In the genomic region with DNA sequence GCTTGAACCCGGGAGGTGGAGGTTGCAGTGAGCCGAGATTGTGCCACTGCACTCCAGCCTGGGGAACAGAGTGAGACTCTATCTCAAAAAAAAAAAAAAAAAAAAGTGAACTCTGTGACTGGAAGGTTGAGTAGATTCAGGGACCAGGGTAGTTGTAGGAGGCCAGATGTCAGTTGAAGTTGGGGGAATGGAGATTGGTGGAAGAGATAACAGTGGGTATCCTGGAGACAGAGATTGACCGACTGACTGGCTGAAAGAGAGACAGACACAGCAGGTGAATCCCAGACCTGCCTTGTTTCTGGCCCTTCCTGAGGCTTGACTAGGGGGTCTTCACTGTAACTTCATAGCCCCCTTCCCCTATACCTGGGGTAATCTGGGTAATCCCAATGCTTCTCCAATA, we compare ENCODE assay signal across 19 cellular contexts. TPM values are rescaled to one million over a fixed set of nuclear protein-coding genes. Genes with fewer than 3 reads are reported as not detected.
DNase-seq lines count a peak whose midpoint lies in the region; ATAC-seq and TF ChIP-seq lines count a peak whose summit lies in the region.
"Had no signal": no experiment of that assay in that cellular context is flagged by ENCODE, and none has a peak within 500 bp of the region (broad histone marks: within the 10 kb centered on the region; RNA-seq: fewer than 3 reads in every experiment).

No MANE protein-coding gene starts in this region.

- TF ChIP-seq EP300 in SK-N-SH (IDR thresholded peaks at IDR 0.05; ENCODE audit: borderline replicate concordance in 1 of 2, low read depth in 1 of 2, low read length in 1 of 2) = no peak

- POLR2A ChIA-PET in SK-N-SH (lab: Yijun Ruan, JAX) = no interaction called here

- no peak overlapping the region for H3K27ac ChIP-seq in SK-N-SH (ENCODE audit: low read depth in 2 of 2, low read length in 1 of 2)
- H3K27ac ChIP-seq in Karpas-422 (ENCODE audit: low read length) = 0 out of 2 replicates have a peak overlapping the region, but pooled peaks have one; percentile 65
- H3K27ac ChIP-seq: 22Rv1, C4-2B had no signal

- TF ChIP-seq RAD21 in SK-N-SH (IDR thresholded peaks at IDR 0.05; ENCODE audit: low read length) = no peak

- H4K20me1 ChIP-seq in SK-N-SH (ENCODE audit: insufficient read depth) = no peaks in the 10 kb centered on the region
- no peaks in the 10 kb centered on the region for H4K20me1 ChIP-seq in Karpas-422 (ENCODE audit: insufficient read depth, low read depth, low read length)

- 85% methylated on average over 3 of the region's 3 CpGs for WGBS in SK-N-SH (ENCODE audit: low lambda C conversion rate)

- H3K9me3 ChIP-seq in SK-N-SH = no peaks in the 10 kb centered on the region
- H3K9me3 ChIP-seq in Karpas-422 (ENCODE audit: low read length) = no peaks in the 10 kb centered on the region
- H3K9me3 ChIP-seq in T-helper 17 cell (ENCODE audit: control insufficient read depth, low read length, poor library complexity, severe bottlenecking) = peaks cover 3% of the 10 kb centered on the region
- H3K9me3 ChIP-seq: A549, Caco-2 had no signal

- no peak overlapping the region for H3K4me3 ChIP-seq in SK-N-SH (ENCODE audit: low read depth in 2 of 2, low read length in 1 of 2)
- H3K4me3 ChIP-seq in Karpas-422 (ENCODE audit: low read length) = no peak overlapping the region; the same call in 1 of the 2 replicates
- H3K4me3 ChIP-seq: A549 had no signal

- CTCF ChIA-PET in SK-N-SH (lab: Yijun Ruan, JAX) = interaction anchor here (1.1 to 4.7 kb wide), 9 partner anchors 9 to 358 kb away, joined by 3 to 73 read pairs (median 23); no protein-coding TSS in a partner anchor

- ATAC-seq in SK-N-SH treated with all-trans-retinoic acid at 6 μM for 48 hours = no peak
- no peak for ATAC-seq in T-helper 17 cell
- ATAC-seq in stimulated activated naive B cell treated with anti-CD40 and anti-IgM and Interleukin-4, amounts not matched to agents 10 μg/mL and 1 μg/mL and 100 μg/mL, for 72 hours (replicated peaks) = no peak
- ATAC-seq: A549 had no signal

- no peaks in the 10 kb centered on the region for H3K9me3 Mint-ChIP-seq in stimulated activated naive B cell treated with anti-CD40 and anti-IgM and Interleukin-4, amounts not matched to agents 10 μg/mL and 1 μg/mL and 100 μg/mL, for 72 hours
- peaks cover 5% of the 10 kb centered on the region for H3K9me3 Mint-ChIP-seq in glutamatergic neuron (ENCODE audit: unreplicated experiment)
- H3K9me3 Mint-ChIP-seq: CD4-positive, alpha-beta T cell had no signal

- no peaks in the 10 kb centered on the region for H3K9me2 ChIP-seq in SK-N-SH
- H3K9me2 ChIP-seq in Karpas-422 (replicated peaks; ENCODE audit: insufficient read depth, low read length) = no peaks in the 10 kb centered on the region

- no peak for TF ChIP-seq CTCF in SK-N-SH (IDR thresholded peaks at IDR 0.05)
- no peak for TF ChIP-seq CTCF in glutamatergic neuron (IDR thresholded peaks at IDR 0.05; ENCODE audit: partially characterized antibody, unreplicated experiment)

- H3K4me3 Mint-ChIP-seq in T-helper 17 cell (peak overlapping the region; percentile 15), glutamatergic neuron (ENCODE audit: unreplicated experiment) (no peak overlapping the region)
- H3K4me3 Mint-ChIP-seq in stimulated activated naive B cell treated with anti-CD40 and anti-IgM and Interleukin-4, amounts not matched to agents 10 μg/mL and 1 μg/mL and 100 μg/mL, for 72 hours = no peak overlapping the region
- H3K4me3 Mint-ChIP-seq: CD4-positive, alpha-beta T cell; H9 had no signal

- H3K27me3 Mint-ChIP-seq in T-helper 17 cell = peaks cover 36% of the 10 kb centered on the region
- peaks cover 7 to 10% of the 10 kb centered on the region in 2 donors for H3K27me3 Mint-ChIP-seq in stimulated activated naive B cell treated with anti-CD40 and anti-IgM and Interleukin-4, amounts not matched to agents 10 μg/mL and 1 μg/mL and 100 μg/mL, for 72 hours
- H3K27me3 Mint-ChIP-seq in glutamatergic neuron (ENCODE audit: unreplicated experiment) = peaks cover 2% of the 10 kb centered on the region

- H3K4me2 ChIP-seq in SK-N-SH (no peak overlapping the region), Karpas-422 (ENCODE audit: low read depth, low read length, poor library complexity, severe bottlenecking) (peak overlapping the region; percentile 69)
- H3K4me2 ChIP-seq: A549 had no signal

- H3K36me3 ChIP-seq in SK-N-SH (replicated peaks in 1 of 2; ENCODE audit: control insufficient read depth in 1 of 2, insufficient read depth in 2 of 2, low read length in 1 of 2) (no peaks in the 10 kb centered on the region), Karpas-422 (ENCODE audit: insufficient read depth, low read length) (no peaks in the 10 kb centered on the region)

- H3F3A ChIP-seq in SK-N-SH (replicated peaks; ENCODE audit: insufficient read depth) = no peaks in the 10 kb centered on the region

- H3K9ac ChIP-seq in SK-N-SH = no peak overlapping the region
- no peak overlapping the region for H3K9ac ChIP-seq in Karpas-422 (ENCODE audit: low read length)

- H3K27ac Mint-ChIP-seq in T-helper 17 cell (no peak overlapping the region), glutamatergic neuron (ENCODE audit: unreplicated experiment) (no peak overlapping the region)
- peak overlapping the region; percentile 27 for H3K27ac Mint-ChIP-seq in stimulated activated naive B cell treated with anti-CD40 and anti-IgM and Interleukin-4, amounts not matched to agents 10 μg/mL and 1 μg/mL and 100 μg/mL, for 72 hours
- H3K27ac Mint-ChIP-seq: CD4-positive, alpha-beta T cell; H9 had no signal

- no peaks in the 10 kb centered on the region for H3K27me3 ChIP-seq in SK-N-SH (ENCODE audit: insufficient read depth)
- H3K27me3 ChIP-seq in Karpas-422 (ENCODE audit: low read length) = no peaks in the 10 kb centered on the region

- DNase-seq in SK-N-SH (peak; percentile 37), Karpas-422 (no peak), T-helper 17 cell (no peak), glutamatergic neuron (no peak), GDM1 (lab: John Stamatoyannopoulos, UW) (no peak)
- DNase-seq in stimulated activated naive B cell treated with anti-CD40 and anti-IgM and Interleukin-4, amounts not matched to agents 10 μg/mL and 1 μg/mL and 100 μg/mL, for 72 hours = no peak
- DNase-seq: AML-193; Caco-2; CD4-positive, alpha-beta T cell; GF-D8; H9; IMR-90 had no signal

- H3K79me2 ChIP-seq in SK-N-SH (ENCODE audit: insufficient read depth) = no peaks in the 10 kb centered on the region
- H3K79me2 ChIP-seq in Karpas-422 (ENCODE audit: low read length) = no peaks in the 10 kb centered on the region

- H2AFZ ChIP-seq in SK-N-SH (ENCODE audit: low read depth) = no peak overlapping the region
- H2AFZ ChIP-seq in Karpas-422 (ENCODE audit: low read length) = no peak overlapping the region

- H3K4me1 ChIP-seq in SK-N-SH (ENCODE audit: control insufficient read depth in 1 of 2, insufficient read depth in 2 of 2, low read depth in 1 of 2, low read length in 1 of 2) (peaks cover 0 to 6% of the 10 kb centered on the region in 2 experiments; a peak in 1 of 4 replicates), Karpas-422 (ENCODE audit: low read length) (peaks cover 50% of the 10 kb centered on the region)

- H3K36me3 Mint-ChIP-seq in T-helper 17 cell (ENCODE audit: low read depth) (no peaks in the 10 kb centered on the region), glutamatergic neuron (ENCODE audit: unreplicated experiment) (no peaks in the 10 kb centered on the region)
- no peaks in the 10 kb centered on the region for H3K36me3 Mint-ChIP-seq in stimulated activated naive B cell treated with anti-CD40 and anti-IgM and Interleukin-4, amounts not matched to agents 10 μg/mL and 1 μg/mL and 100 μg/mL, for 72 hours

- H3K4me1 Mint-ChIP-seq in T-helper 17 cell (peaks cover 5% of the 10 kb centered on the region), glutamatergic neuron (ENCODE audit: low read depth, unreplicated experiment) (peaks cover 8% of the 10 kb centered on the region)
- peaks cover 32 to 49% of the 10 kb centered on the region in 2 donors for H3K4me1 Mint-ChIP-seq in stimulated activated naive B cell treated with anti-CD40 and anti-IgM and Interleukin-4, amounts not matched to agents 10 μg/mL and 1 μg/mL and 100 μg/mL, for 72 hours

TF ChIP-seq in SK-N-SH, 30 proteins besides CTCF, POLR2A, EP300 and RAD21:
- TF ChIP-seq ELF1 (IDR thresholded peaks at IDR 0.05) = no peak
- TF ChIP-seq, protein P1, sequence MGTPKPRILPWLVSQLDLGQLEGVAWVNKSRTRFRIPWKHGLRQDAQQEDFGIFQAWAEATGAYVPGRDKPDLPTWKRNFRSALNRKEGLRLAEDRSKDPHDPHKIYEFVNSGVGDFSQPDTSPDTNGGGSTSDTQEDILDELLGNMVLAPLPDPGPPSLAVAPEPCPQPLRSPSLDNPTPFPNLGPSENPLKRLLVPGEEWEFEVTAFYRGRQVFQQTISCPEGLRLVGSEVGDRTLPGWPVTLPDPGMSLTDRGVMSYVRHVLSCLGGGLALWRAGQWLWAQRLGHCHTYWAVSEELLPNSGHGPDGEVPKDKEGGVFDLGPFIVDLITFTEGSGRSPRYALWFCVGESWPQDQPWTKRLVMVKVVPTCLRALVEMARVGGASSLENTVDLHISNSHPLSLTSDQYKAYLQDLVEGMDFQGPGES (IDR thresholded peaks at IDR 0.05; ENCODE audit: low read depth, low read length) = no peak
TF ChIP-seq in SK-N-SH: peak in this region for 0.

TF ChIP-seq in SK-N-SH treated with all-trans-retinoic acid at 6 μM for 48 hours, 23 proteins besides CTCF, POLR2A, EP300 and RAD21:
- no peak for TF ChIP-seq GLIS3 (CRISPR knock-in tag; IDR thresholded peaks at IDR 0.05)
- no peak for TF ChIP-seq TCF4 (CRISPR knock-in tag; IDR thresholded peaks at IDR 0.05; ENCODE audit: borderline replicate concordance)
- no peak for TF ChIP-seq ZC3H10 (CRISPR knock-in tag; IDR thresholded peaks at IDR 0.05)
- TF ChIP-seq ZNF565 (CRISPR knock-in tag; conservative IDR thresholded peaks at IDR 0.05; ENCODE audit: low read depth) = no peak
- TF ChIP-seq CSDC2 (CRISPR knock-in tag; IDR thresholded peaks at IDR 0.05) = no peak
- no peak for TF ChIP-seq OSR1 (CRISPR knock-in tag; IDR thresholded peaks at IDR 0.05)

RNA-seq across cellular contexts. Expression of gene RNU6-1, which starts 22.1 kb away (rescaled TPM):
- polyA plus RNA-seq in SK-N-SH (2012; rRNA removed) = not detected in 2 replicates
- not detected in 2 replicates for polyA plus RNA-seq in SK-N-SH (2012; cell fraction: cytosol; rRNA removed)
- not detected in 2 replicates for polyA plus RNA-seq in SK-N-SH (2012; cell fraction: nucleus; rRNA removed)
- not detected in 2 replicates for total RNA-seq in Karpas-422 (2014; rRNA removed; shearing (Covaris generic); ENCODE audit: low replicate concordance)
- total RNA-seq in T-helper 17 cell (not detected), glutamatergic neuron (ENCODE audit: unreplicated experiment) (not detected)
- total RNA-seq: Caco-2; CD4-positive, alpha-beta T cell; Daoy; H1; H9; IMR-90 had no signal
- polyA plus RNA-seq: A549, BJ, H1, IMR-90 had no signal

RNA-seq across cellular contexts. Expression of gene SKOR1, which starts 36.7 kb away (rescaled TPM):
- 0.18 and 0.26 TPM in 2 replicates for polyA plus RNA-seq in SK-N-SH (2012; rRNA removed)
- 0.09 TPM in 2 replicates for polyA plus RNA-seq in SK-N-SH (2012; cell fraction: cytosol; rRNA removed)
- polyA plus RNA-seq in SK-N-SH (2012; cell fraction: nucleus; rRNA removed) = 1.3 and 2.3 TPM in 2 replicates
- total RNA-seq in Karpas-422 (2014; rRNA removed; shearing (Covaris generic); ENCODE audit: low replicate concordance) = 0.43 and 0.45 TPM in 2 replicates
- total RNA-seq in T-helper 17 cell (1 to 10 TPM; 2.2 to 2.7 TPM), glutamatergic neuron (ENCODE audit: unreplicated experiment) (4.0 TPM)
- total RNA-seq: Caco-2, Daoy, IMR-90 had no signal
